In the genomic region with DNA sequence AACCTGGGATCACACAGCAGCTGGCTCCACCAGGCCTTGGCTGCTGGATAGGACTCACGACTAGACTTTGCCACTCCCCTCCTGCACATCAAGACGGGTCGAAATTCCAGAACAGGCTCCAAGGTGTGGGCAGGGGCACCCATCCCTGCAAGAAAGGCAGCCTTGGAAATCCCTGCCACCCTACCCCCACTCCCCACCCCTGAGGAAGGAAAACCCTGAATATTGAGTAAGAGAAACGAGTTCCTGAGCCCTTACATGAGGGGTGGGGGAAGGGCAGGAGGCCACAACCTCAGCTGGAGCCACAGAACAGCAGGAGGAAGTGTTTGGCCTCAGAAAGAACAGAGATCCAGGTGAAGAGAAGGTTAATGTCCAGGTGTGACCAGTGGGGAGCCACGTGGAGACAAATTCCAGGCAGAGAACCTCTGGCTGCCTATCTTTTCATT, we compare ENCODE assay signal across 12 cellular contexts. TPM values are rescaled to one million over a fixed set of nuclear protein-coding genes. Genes with fewer than 3 reads are reported as not detected.
A peak's percentile ranks its signal among the peaks of the same experiment; 100 is the strongest.
DNase-seq lines count a peak whose midpoint lies in the region; ATAC-seq and FAIRE-seq lines count a peak whose summit lies in the region.
"Had no signal": no experiment of that assay in that cellular context is flagged by ENCODE, and none has a peak within 500 bp of the region (broad histone marks: within the 10 kb centered on the region; RNA-seq: fewer than 3 reads in every experiment).

No MANE protein-coding gene starts in this region.

- no peaks in the 10 kb centered on the region for H3K27me3 Mint-ChIP-seq in activated naive CD8-positive, alpha-beta T cell treated with anti-CD3 and anti-CD28 coated beads for 36 hours
- no peaks in the 10 kb centered on the region for H3K27me3 Mint-ChIP-seq in naive thymus-derived CD4-positive, alpha-beta T cell

- peaks cover 52% of the 10 kb centered on the region for H3K4me1 Mint-ChIP-seq in activated naive CD8-positive, alpha-beta T cell treated with anti-CD3 and anti-CD28 coated beads for 36 hours
- peaks cover 64 to 84% (median 72%) of the 10 kb centered on the region in 7 donors for H3K4me1 Mint-ChIP-seq in naive thymus-derived CD4-positive, alpha-beta T cell

- H3K27me3 ChIP-seq in naive thymus-derived CD4-positive, alpha-beta T cell (ENCODE audit: control insufficient read depth in 2 of 2, insufficient read depth in 2 of 2, low read length in 2 of 2) = no peaks in the 10 kb centered on the region
- H3K27me3 ChIP-seq: ovary had no signal

- intact Hi-C loops in naive thymus-derived CD4-positive, alpha-beta T cell (cut with micrococcal nuclease) = loop anchor here in 1 of 2 donors (5.0 kb wide), 1 partner anchor 85 kb away; no protein-coding TSS in a partner anchor

- DNase-seq in GM18507 (ENCODE audit: extremely low spot score, insufficient read length, low read depth) (no peak), MV-4-11 (lab: John Stamatoyannopoulos, UW) (peak; percentile 87), glomerular visceral epithelial cell (ENCODE audit: extremely low spot score) (no peak), NCI-H1105 (lab: John Stamatoyannopoulos, UW) (no peak)
- no peak for DNase-seq in activated naive CD8-positive, alpha-beta T cell treated with anti-CD3 and anti-CD28 coated beads for 36 hours
- no peak for DNase-seq in naive thymus-derived CD4-positive, alpha-beta T cell
- DNase-seq: DMS 273 treated with DMSO at 0.1 percent for 48 hours, left ventricle myocardium inferior, NCI-H345, ovary, SHP77 treated with DMSO at 0.1 percent for 48 hours had no signal

- FAIRE-seq in GM18507 (lab: Jason Lieb, UNC) = peak; percentile 55

- H3K4me3 ChIP-seq in naive thymus-derived CD4-positive, alpha-beta T cell (ENCODE audit: low read length) = no peak overlapping the region
- H3K4me3 ChIP-seq: left ventricle myocardium inferior, ovary had no signal

- no peak for ATAC-seq in naive thymus-derived CD4-positive, alpha-beta T cell
- no peak for ATAC-seq in HG02623 (IDR thresholded peaks at IDR 0.05; ENCODE audit: unreplicated experiment)

- POLR2A ChIA-PET in naive thymus-derived CD4-positive, alpha-beta T cell (lab: Charles Lee) = interaction anchor here (1.2 to 4.8 kb wide), 5 partner anchors 12 to 65 kb away, joined by 3 to 56 read pairs (median 9); partner anchors contain the start of gene DEDD2

- H3K4me3 Mint-ChIP-seq in activated naive CD8-positive, alpha-beta T cell treated with anti-CD3 and anti-CD28 coated beads for 36 hours = no peak overlapping the region
- peak overlapping the region; percentile 53 to 97 (median 63) for H3K4me3 Mint-ChIP-seq in naive thymus-derived CD4-positive, alpha-beta T cell

- no peak overlapping the region for H3K27ac ChIP-seq in naive thymus-derived CD4-positive, alpha-beta T cell (ENCODE audit: low read depth, low read length)
- H3K27ac ChIP-seq: left ventricle myocardium inferior, ovary had no signal

- peaks cover 0 to 18% (median 4%) of the 10 kb centered on the region in 3 experiments for H3K36me3 ChIP-seq in naive thymus-derived CD4-positive, alpha-beta T cell (ENCODE audit: control insufficient read depth in 2 of 3, insufficient read depth in 3 of 3, low read length in 3 of 3)
- H3K36me3 ChIP-seq: ovary had no signal

- peak overlapping the region; percentile 65 for H3K27ac Mint-ChIP-seq in activated naive CD8-positive, alpha-beta T cell treated with anti-CD3 and anti-CD28 coated beads for 36 hours
- H3K27ac Mint-ChIP-seq in naive thymus-derived CD4-positive, alpha-beta T cell = peak overlapping the region in 7 of 9 donors; percentile 14 to 91 (median 70)

- peaks cover 61 to 62% of the 10 kb centered on the region in 2 donors for H3K4me1 ChIP-seq in naive thymus-derived CD4-positive, alpha-beta T cell (ENCODE audit: control insufficient read depth in 2 of 2, insufficient read depth in 2 of 2, low read length in 2 of 2)

- H3K9me3 ChIP-seq in naive thymus-derived CD4-positive, alpha-beta T cell (ENCODE audit: control insufficient read depth in 2 of 3, low read length in 3 of 3) = no peaks in the 10 kb centered on the region

- peaks cover 3% of the 10 kb centered on the region for H3K9me3 Mint-ChIP-seq in activated naive CD8-positive, alpha-beta T cell treated with anti-CD3 and anti-CD28 coated beads for 36 hours
- peaks cover 0 to 9% (median 0%) of the 10 kb centered on the region in 11 donors for H3K9me3 Mint-ChIP-seq in naive thymus-derived CD4-positive, alpha-beta T cell

- CTCF ChIA-PET in naive thymus-derived CD4-positive, alpha-beta T cell (lab: Charles Lee) = interaction anchor here (0.8 to 1.7 kb wide), 2 partner anchors 14 to 42 kb away, joined by 3 to 4 read pairs; no protein-coding TSS in a partner anchor

- H3K36me3 Mint-ChIP-seq in activated naive CD8-positive, alpha-beta T cell treated with anti-CD3 and anti-CD28 coated beads for 36 hours = peaks cover 59% of the 10 kb centered on the region
- H3K36me3 Mint-ChIP-seq in naive thymus-derived CD4-positive, alpha-beta T cell = peaks cover 0 to 65% (median 26%) of the 10 kb centered on the region in 5 donors

RNA-seq across cellular contexts. Expression of gene DEDD2, which starts 20.1 kb away (rescaled TPM):
- 10 to 100 TPM; 16.2 to 17.6 TPM for total RNA-seq in activated naive CD8-positive, alpha-beta T cell treated with anti-CD3 and anti-CD28 coated beads for 36 hours
- 100 to 1,000 TPM in 1 of 5 experiments, 10 to 100 TPM in 4; 47.9 to 104 (median 65.8) TPM for total RNA-seq in naive thymus-derived CD4-positive, alpha-beta T cell
- polyA plus RNA-seq in naive thymus-derived CD4-positive, alpha-beta T cell = 100 to 1,000 TPM; 132 to 208 TPM

RNA-seq across cellular contexts. Expression of gene ZNF526, which starts 22.7 kb away (rescaled TPM):
- 10 to 100 TPM; 12.1 to 14.5 TPM for total RNA-seq in activated naive CD8-positive, alpha-beta T cell treated with anti-CD3 and anti-CD28 coated beads for 36 hours
- 10 to 100 TPM in 4 of 5 experiments, 1 to 10 TPM in 1; 8.6 to 25.2 (median 22.7) TPM for total RNA-seq in naive thymus-derived CD4-positive, alpha-beta T cell
- polyA plus RNA-seq in naive thymus-derived CD4-positive, alpha-beta T cell = 10 to 100 TPM in 1 of 2 donors, 1 to 10 TPM in 1; 4.0 to 11.8 TPM

RNA-seq across cellular contexts. Expression of gene GSK3A, which starts 45.0 kb away (rescaled TPM):
- 10 to 100 TPM; 38.2 to 39.0 TPM for total RNA-seq in activated naive CD8-positive, alpha-beta T cell treated with anti-CD3 and anti-CD28 coated beads for 36 hours
- total RNA-seq in naive thymus-derived CD4-positive, alpha-beta T cell = 10 to 100 TPM; 19.6 to 52.0 (median 33.0) TPM
- 10 to 100 TPM; 11.4 to 19.6 TPM for polyA plus RNA-seq in naive thymus-derived CD4-positive, alpha-beta T cell

RNA-seq across cellular contexts. Expression of gene ERF, which starts 57.5 kb away (rescaled TPM):
- total RNA-seq in activated naive CD8-positive, alpha-beta T cell treated with anti-CD3 and anti-CD28 coated beads for 36 hours = 10 to 100 TPM; 62.9 to 66.0 TPM
- total RNA-seq in naive thymus-derived CD4-positive, alpha-beta T cell = 100 to 1,000 TPM in 1 of 5 experiments, 10 to 100 TPM in 4; 42.5 to 105 (median 51.8) TPM
- 10 to 100 TPM in 1 of 2 donors, 1 to 10 TPM in 1; 2.8 to 10.8 TPM for polyA plus RNA-seq in naive thymus-derived CD4-positive, alpha-beta T cell
